In genomic region chr7:1263391-1263951, GRCh38 we compare ENCODE assay signal across 33 cellular contexts. TPM values are rescaled to one million over a fixed set of nuclear protein-coding genes. Genes with fewer than 3 reads are reported as not detected.
"Had no signal": no experiment of that assay in that cellular context is flagged by ENCODE, and none has a peak within 500 bp of the region (broad histone marks: within the 10 kb centered on the region; RNA-seq: fewer than 3 reads in every experiment).

No MANE protein-coding gene starts in this region.

- H3K4me1 ChIP-seq: body of pancreas, gastrocnemius medialis, neural progenitor cell, vagina had no signal

- H3K4me3 Mint-ChIP-seq: activated CD4-positive, alpha-beta memory T cell treated with anti-CD3 and anti-CD28 coated beads, Interleukin-2, amount 10 ng/mL, durations not matched to agents 7 days and 5 days; activated CD4-positive, alpha-beta T cell treated with anti-CD3 and anti-CD28 coated beads, Interleukin-2, amount 10 ng/mL, durations not matched to agents 7 days and 5 days; activated naive CD4-positive, alpha-beta T cell treated with anti-CD3 and anti-CD28 coated beads, Interleukin-2, amount 50 U/mL, for 24 hours; activated T-cell treated with anti-CD3 and anti-CD28 coated beads, Interleukin-2, amount 50 U/mL, for 4 hours; activated T-helper 17 cell treated with anti-CD3 and anti-CD28 coated beads, Interleukin-2, amount 50 U/mL, for 72 hours; effector memory CD8-positive, alpha-beta T cell; memory B cell; natural killer cell; neural progenitor cell; stimulated activated effector memory CD8-positive, alpha-beta T cell treated with anti-CD3 and anti-CD28 coated beads, Interleukin-12 subunit alpha, Interleukin-12 subunit beta, amount 100 ng/mL, for 72 hours; stimulated activated naive CD8-positive, alpha-beta T cell treated with anti-CD3 and anti-CD28 coated beads, Interleukin-15, Interleukin-2, amounts not matched to agents 100 ng/mL and 50 ng/mL, for 24 hours; type B pancreatic cell; WTC11 had no signal

- H3K4me2 ChIP-seq: hepatocyte, neural progenitor cell had no signal

- H3K9me3 Mint-ChIP-seq: activated CD4-positive, alpha-beta memory T cell treated with anti-CD3 and anti-CD28 coated beads, Interleukin-2, amount 10 ng/mL, durations not matched to agents 7 days and 5 days; activated CD4-positive, alpha-beta T cell treated with anti-CD3 and anti-CD28 coated beads, Interleukin-2, amount 10 ng/mL, durations not matched to agents 7 days and 5 days; activated naive CD4-positive, alpha-beta T cell treated with anti-CD3 and anti-CD28 coated beads, Interleukin-2, amount 50 U/mL, for 24 hours; activated T-cell treated with anti-CD3 and anti-CD28 coated beads, Interleukin-2, amount 50 U/mL, for 4 hours; activated T-helper 17 cell treated with anti-CD3 and anti-CD28 coated beads, Interleukin-2, amount 50 U/mL, for 72 hours; effector memory CD8-positive, alpha-beta T cell; natural killer cell; neural progenitor cell; stimulated activated effector memory CD8-positive, alpha-beta T cell treated with anti-CD3 and anti-CD28 coated beads, Interleukin-12 subunit alpha, Interleukin-12 subunit beta, amount 100 ng/mL, for 72 hours; stimulated activated naive CD8-positive, alpha-beta T cell treated with anti-CD3 and anti-CD28 coated beads, Interleukin-15, Interleukin-2, amounts not matched to agents 100 ng/mL and 50 ng/mL, for 24 hours; type B pancreatic cell; WTC11 had no signal

- H3K27ac Mint-ChIP-seq: activated CD4-positive, alpha-beta memory T cell treated with anti-CD3 and anti-CD28 coated beads, Interleukin-2, amount 10 ng/mL, durations not matched to agents 7 days and 5 days; activated CD4-positive, alpha-beta T cell treated with anti-CD3 and anti-CD28 coated beads, Interleukin-2, amount 10 ng/mL, durations not matched to agents 7 days and 5 days; activated naive CD4-positive, alpha-beta T cell treated with anti-CD3 and anti-CD28 coated beads, Interleukin-2, amount 50 U/mL, for 24 hours; activated T-helper 17 cell treated with anti-CD3 and anti-CD28 coated beads, Interleukin-2, amount 50 U/mL, for 72 hours; effector memory CD8-positive, alpha-beta T cell; memory B cell; natural killer cell; neural progenitor cell; stimulated activated effector memory CD8-positive, alpha-beta T cell treated with anti-CD3 and anti-CD28 coated beads, Interleukin-12 subunit alpha, Interleukin-12 subunit beta, amount 100 ng/mL, for 72 hours; stimulated activated naive CD8-positive, alpha-beta T cell treated with anti-CD3 and anti-CD28 coated beads, Interleukin-15, Interleukin-2, amounts not matched to agents 100 ng/mL and 50 ng/mL, for 24 hours; type B pancreatic cell; WTC11 had no signal

- H3K36me3 Mint-ChIP-seq: activated naive CD4-positive, alpha-beta T cell treated with anti-CD3 and anti-CD28 coated beads, Interleukin-2, amount 50 U/mL, for 24 hours; memory B cell; natural killer cell; neural progenitor cell; stimulated activated effector memory CD8-positive, alpha-beta T cell treated with anti-CD3 and anti-CD28 coated beads, Interleukin-12 subunit alpha, Interleukin-12 subunit beta, amount 100 ng/mL, for 72 hours; type B pancreatic cell; WTC11 had no signal

- H3K9me3 ChIP-seq: body of pancreas, gastrocnemius medialis, vagina had no signal

- DNase-seq: activated CD4-positive, alpha-beta memory T cell treated with anti-CD3 and anti-CD28 coated beads, Interleukin-2, amount 10 ng/mL, durations not matched to agents 7 days and 5 days; activated CD4-positive, alpha-beta T cell treated with anti-CD3 and anti-CD28 coated beads for 1 hour; activated CD4-positive, alpha-beta T cell treated with anti-CD3 and anti-CD28 coated beads, Interleukin-2, amount 10 ng/mL, durations not matched to agents 7 days and 5 days; activated gamma-delta T cell treated with Interleukin-2 at 50 U/mL for 16 hours; activated T-cell treated with anti-CD3 and anti-CD28 coated beads, Interleukin-2, amount 50 U/mL, for 4 hours; anterior cingulate cortex; cortex of kidney; effector memory CD8-positive, alpha-beta T cell; erythroblast; gastrocnemius medialis; glutamatergic neuron; islet precursor cell; left cardiac atrium; midbrain; natural killer cell; stimulated activated CD4-positive, alpha-beta T cell treated with anti-CD3 and anti-CD28 coated beads, Interleukin-4, amount 100 ng/mL, for 24 hours; substantia nigra; T-helper 2 cell had no signal

- H3K79me2 ChIP-seq: hepatocyte had no signal

- ATAC-seq: activated T-cell treated with anti-CD3 and anti-CD28 coated beads, Interleukin-2, amount 50 U/mL, for 4 hours; activated T-helper 17 cell treated with anti-CD3 and anti-CD28 coated beads, Interleukin-2, amount 50 U/mL, for 72 hours; body of pancreas; effector memory CD8-positive, alpha-beta T cell; gastrocnemius medialis; left cardiac atrium; natural killer cell; sciatic nerve; stimulated activated effector memory CD8-positive, alpha-beta T cell treated with anti-CD3 and anti-CD28 coated beads, Interleukin-12 subunit alpha, Interleukin-12 subunit beta, amount 100 ng/mL, for 72 hours; WTC11 had no signal

- H2AFZ ChIP-seq: hepatocyte, neural progenitor cell had no signal

- H3K4me3 ChIP-seq: body of pancreas, gastrocnemius medialis, hepatocyte, neural progenitor cell, skin epidermis, vagina had no signal

- H3K27me3 ChIP-seq: vagina had no signal

- H3K36me3 ChIP-seq: gastrocnemius medialis, neural progenitor cell, vagina had no signal

- H3K9ac ChIP-seq: neural progenitor cell had no signal

- H3K27ac ChIP-seq: body of pancreas, gastrocnemius medialis, hepatocyte, neural progenitor cell, skin epidermis, vagina had no signal

- H3K4me1 Mint-ChIP-seq: activated CD4-positive, alpha-beta memory T cell treated with anti-CD3 and anti-CD28 coated beads, Interleukin-2, amount 10 ng/mL, durations not matched to agents 7 days and 5 days; activated CD4-positive, alpha-beta T cell treated with anti-CD3 and anti-CD28 coated beads, Interleukin-2, amount 10 ng/mL, durations not matched to agents 7 days and 5 days; activated naive CD4-positive, alpha-beta T cell treated with anti-CD3 and anti-CD28 coated beads, Interleukin-2, amount 50 U/mL, for 24 hours; activated T-helper 17 cell treated with anti-CD3 and anti-CD28 coated beads, Interleukin-2, amount 50 U/mL, for 72 hours; memory B cell; natural killer cell; stimulated activated effector memory CD8-positive, alpha-beta T cell treated with anti-CD3 and anti-CD28 coated beads, Interleukin-12 subunit alpha, Interleukin-12 subunit beta, amount 100 ng/mL, for 72 hours; WTC11 had no signal

RNA-seq across cellular contexts. Expression of gene UNCX, which starts 30.8 kb away (rescaled TPM):
- total RNA-seq: activated CD4-positive, alpha-beta memory T cell treated with anti-CD3 and anti-CD28 coated beads, Interleukin-2, amount 10 ng/mL, durations not matched to agents 7 days and 5 days; activated CD4-positive, alpha-beta T cell treated with anti-CD3 and anti-CD28 coated beads, Interleukin-2, amount 10 ng/mL, durations not matched to agents 7 days and 5 days; activated T-cell treated with anti-CD3 and anti-CD28 coated beads, Interleukin-2, amount 50 U/mL, for 4 hours; activated T-helper 17 cell treated with anti-CD3 and anti-CD28 coated beads, Interleukin-2, amount 50 U/mL, for 72 hours; body of pancreas; gastrocnemius medialis; hepatocyte; left cardiac atrium; lower leg skin; natural killer cell; omental fat pad; sciatic nerve; vagina; WTC11 had no signal
- polyA plus RNA-seq: hepatocyte had no signal
